ENCODE assay signal across 1 cellular context in genomic region chr6:116465246-116465645, GRCh38.
TF ChIP-seq lines count a peak whose summit lies in the region.

No MANE protein-coding gene starts in this region.

TF ChIP-seq in K562, 482 proteins besides CTCF, POLR2A, EP300 and RAD21:
- TF ChIP-seq ZNF644 (tag; IDR thresholded peaks at IDR 0.05; ENCODE audit: low read depth) (no peak), ZNF277 (CRISPR knock-in tag; IDR thresholded peaks at IDR 0.05; ENCODE audit: borderline replicate concordance) (no peak), THAP7 (CRISPR knock-in tag; IDR thresholded peaks at IDR 0.05) (no peak), MAFG (tag; conservative IDR thresholded peaks at IDR 0.05) (peak; percentile 40), ZNF655 (CRISPR knock-in tag; IDR thresholded peaks at IDR 0.05) (no peak), HCFC1 (IDR thresholded peaks at IDR 0.05; ENCODE audit: low read depth, low read length) (no peak), MAX (CRISPR knock-in tag; IDR thresholded peaks at IDR 0.05) (0 out of 2 replicates have a peak, but pooled peaks have one; percentile 14), MTA3 (IDR thresholded peaks at IDR 0.05; ENCODE audit: borderline replicate concordance) (no peak), ZNF24 (IDR thresholded peaks at IDR 0.05) (no peak), FOXO4 (CRISPR knock-in tag; IDR thresholded peaks at IDR 0.05) (no peak), ILF3 (IDR thresholded peaks at IDR 0.05; ENCODE audit: borderline replicate concordance) (no peak), ZBTB26 (CRISPR knock-in tag; IDR thresholded peaks at IDR 0.05) (no peak), ZNF316 (IDR thresholded peaks at IDR 0.05) (peak; percentile 79), KLF10 (CRISPR knock-in tag; IDR thresholded peaks at IDR 0.05) (no peak), ZNF143 (CRISPR knock-in tag; IDR thresholded peaks at IDR 0.05) (no peak), E2F4 (CRISPR knock-in tag; IDR thresholded peaks at IDR 0.05; ENCODE audit: low read depth) (no peak), MAFF (IDR thresholded peaks at IDR 0.05; ENCODE audit: low read length) (peak; percentile 32; the same call in 1 of the 2 replicates), MEF2D (tag; conservative IDR thresholded peaks at IDR 0.05; ENCODE audit: low read depth) (no peak), ZNF41 (CRISPR knock-in tag; conservative IDR thresholded peaks at IDR 0.05) (no peak), C11orf30 (IDR thresholded peaks at IDR 0.05; ENCODE audit: low read depth) (peak; percentile 65), RFX7 (CRISPR knock-in tag; IDR thresholded peaks at IDR 0.05) (no peak), ZMIZ1 (IDR thresholded peaks at IDR 0.05; ENCODE audit: low read depth in 2 of 2, low read length in 2 of 2) (no peak), HBP1 (CRISPR knock-in tag; IDR thresholded peaks at IDR 0.05) (no peak), ZZZ3 (IDR thresholded peaks at IDR 0.05) (no peak), SMAD4 (CRISPR knock-in tag; conservative IDR thresholded peaks at IDR 0.05) (no peak), GTF2E2 (tag; IDR thresholded peaks at IDR 0.05) (no peak), PHTF2 (CRISPR knock-in tag; IDR thresholded peaks at IDR 0.05) (no peak), CHD7 (IDR thresholded peaks at IDR 0.05; ENCODE audit: low read depth, low read length) (no peak), EWSR1 (IDR thresholded peaks at IDR 0.05; ENCODE audit: borderline replicate concordance, low read depth, partially characterized antibody) (no peak)
